In genomic region chr1:21702780-21703179, GRCh38 we compare ENCODE assay signal across 16 cellular contexts. TPM values are rescaled to one million over a fixed set of nuclear protein-coding genes. Genes with fewer than 3 reads are reported as not detected.
"Had no signal": no experiment of that assay in that cellular context is flagged by ENCODE, and none has a peak within 500 bp of the region (broad histone marks: within the 10 kb centered on the region; RNA-seq: fewer than 3 reads in every experiment).

No MANE protein-coding gene starts in this region.

- FAIRE-seq: islet of Langerhans had no signal

- ATAC-seq: activated naive CD8-positive, alpha-beta T cell treated with anti-CD3 and anti-CD28 coated beads, Interleukin-2, amount 50 U/mL, for 24 hours; heart left ventricle; left ventricle myocardium superior; naive thymus-derived CD8-positive, alpha-beta T cell; psoas muscle; sciatic nerve; stimulated activated naive CD8-positive, alpha-beta T cell treated with anti-CD3 and anti-CD28 coated beads, Interleukin-15, Interleukin-2, amounts not matched to agents 100 U/mL and 50 U/mL, for 24 hours; upper lobe of right lung had no signal

- DNase-seq: activated CD4-positive, alpha-beta memory T cell treated with anti-CD3 and anti-CD28 coated beads, Interleukin-2, amount 10 ng/mL, durations not matched to agents 7 days and 5 days; activated naive CD4-positive, alpha-beta T cell treated with Interleukin-2 at 50 U/mL for 16 hours; activated naive CD8-positive, alpha-beta T cell treated with anti-CD3 and anti-CD28 coated beads, Interleukin-2, amount 50 U/mL, for 24 hours; heart left ventricle; left ventricle myocardium superior; psoas muscle; stimulated activated CD4-positive, alpha-beta T cell treated with anti-CD3 and anti-CD28 coated beads, Interleukin-2, amount 100 ng/mL, for 48 hours; stimulated activated naive CD8-positive, alpha-beta T cell treated with anti-CD3 and anti-CD28 coated beads, Interleukin-15, Interleukin-2, amounts not matched to agents 100 U/mL and 50 U/mL, for 24 hours; T-helper 9 cell; testis; upper lobe of right lung had no signal

- H3K9me3 ChIP-seq: esophagus muscularis mucosa, heart left ventricle, psoas muscle, testis, upper lobe of right lung had no signal

- H3K27me3 ChIP-seq: esophagus muscularis mucosa, heart left ventricle, testis, upper lobe of right lung had no signal

- H3K4me1 ChIP-seq: psoas muscle, testis, upper lobe of right lung had no signal

- H3K27ac ChIP-seq: esophagus muscularis mucosa, heart left ventricle, psoas muscle, testis, upper lobe of right lung had no signal

- H3K4me3 ChIP-seq: esophagus muscularis mucosa, heart left ventricle, psoas muscle, testis, upper lobe of right lung had no signal

RNA-seq across cellular contexts. Expression of gene RAP1GAP, which starts 33.6 kb away (rescaled TPM):
- total RNA-seq: dermis microvascular lymphatic vessel endothelial cell had no signal
- polyA plus RNA-seq: naive thymus-derived CD8-positive, alpha-beta T cell had no signal
